ENCODE assay signal across 17 cellular contexts in the genomic region with DNA sequence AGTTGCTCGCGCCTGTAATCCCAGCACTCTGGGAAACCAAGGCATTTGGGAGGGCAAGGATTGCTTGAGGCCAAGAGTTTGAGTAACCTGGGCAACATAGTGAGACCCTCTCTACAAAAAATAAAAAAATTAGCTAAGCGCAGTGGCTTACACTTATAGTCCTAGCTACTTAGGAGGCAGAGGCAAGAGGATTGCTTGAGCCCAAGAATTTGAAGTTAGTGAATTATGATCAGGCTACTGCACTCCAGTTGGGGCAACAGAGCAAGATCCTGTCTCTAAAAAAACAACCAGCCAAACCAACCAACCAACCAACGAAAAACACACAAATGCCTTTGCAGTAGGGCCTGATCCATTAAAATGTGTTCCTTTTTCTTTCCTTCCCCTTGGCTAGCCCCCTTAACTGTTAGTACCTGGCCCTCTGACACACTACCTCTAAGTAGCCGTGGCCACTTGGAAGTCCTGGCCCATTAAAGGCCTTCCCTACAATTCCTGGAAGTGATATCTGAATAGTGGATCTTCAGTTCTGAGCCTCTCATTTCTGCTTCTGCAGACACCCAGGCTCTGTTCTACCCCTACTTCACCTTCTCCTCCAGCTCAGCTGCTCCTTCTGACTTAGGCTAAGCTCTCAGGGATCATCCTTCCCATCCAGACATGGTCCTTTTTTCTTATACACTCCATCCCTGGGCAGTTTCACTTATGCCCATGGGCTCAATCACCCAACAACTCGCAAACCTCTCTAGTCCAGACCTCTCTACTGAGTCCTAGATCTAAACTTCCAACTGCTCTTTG. TPM values are rescaled to one million over a fixed set of nuclear protein-coding genes. Genes with fewer than 3 reads are reported as not detected.
"Had no signal": no experiment of that assay in that cellular context is flagged by ENCODE, and none has a peak within 500 bp of the region (broad histone marks: within the 10 kb centered on the region; RNA-seq: fewer than 3 reads in every experiment).

No MANE protein-coding gene starts in this region.

- ATAC-seq: activated CD8-positive, alpha-beta memory T cell treated with anti-CD3 and anti-CD28 coated beads, Interleukin-2, amount 10 ng/mL, durations not matched to agents 7 days and 5 days; gastrocnemius medialis; heart right ventricle; natural killer cell; stimulated activated naive CD8-positive, alpha-beta T cell treated with anti-CD3 and anti-CD28 coated beads, Interleukin-15, Interleukin-2, amounts not matched to agents 100 U/mL and 50 U/mL, for 24 hours had no signal

- H3K27me3 Mint-ChIP-seq: activated CD4-positive, alpha-beta T cell treated with anti-CD3 and anti-CD28 coated beads, Interleukin-2, amount 10 ng/mL, durations not matched to agents 24 days and 14 days; activated CD8-positive, alpha-beta memory T cell treated with anti-CD3 and anti-CD28 coated beads, Interleukin-2, amount 10 ng/mL, durations not matched to agents 7 days and 5 days had no signal

- H3K4me3 Mint-ChIP-seq: activated CD4-positive, alpha-beta T cell treated with anti-CD3 and anti-CD28 coated beads, Interleukin-2, amount 10 ng/mL, durations not matched to agents 24 days and 14 days; activated CD8-positive, alpha-beta memory T cell treated with anti-CD3 and anti-CD28 coated beads, Interleukin-2, amount 10 ng/mL, durations not matched to agents 7 days and 5 days; natural killer cell had no signal

- H3K27me3 ChIP-seq: adrenal gland, colonic mucosa, gastrocnemius medialis, heart right ventricle, testis had no signal

- H3K27ac ChIP-seq: adrenal gland, colonic mucosa, gastrocnemius medialis, heart right ventricle, testis had no signal

- H3K27ac Mint-ChIP-seq: activated CD4-positive, alpha-beta T cell treated with anti-CD3 and anti-CD28 coated beads, Interleukin-2, amount 10 ng/mL, durations not matched to agents 24 days and 14 days; activated CD8-positive, alpha-beta memory T cell treated with anti-CD3 and anti-CD28 coated beads, Interleukin-2, amount 10 ng/mL, durations not matched to agents 7 days and 5 days had no signal

- H3K9me3 ChIP-seq: adrenal gland, colonic mucosa, gastrocnemius medialis, heart right ventricle, testis had no signal

- DNase-seq: activated CD4-positive, alpha-beta T cell treated with anti-CD3 and anti-CD28 coated beads, Interleukin-2, amount 10 ng/mL, durations not matched to agents 24 days and 14 days; activated CD8-positive, alpha-beta memory T cell treated with anti-CD3 and anti-CD28 coated beads, Interleukin-2, amount 10 ng/mL, durations not matched to agents 7 days and 5 days; activated T-cell treated with anti-CD3 and anti-CD28 coated beads, Interleukin-2, amount 50 U/mL, for 48 hours; adrenal gland; caudate nucleus; colonic mucosa; gastrocnemius medialis; heart right ventricle; natural killer cell; stimulated activated CD4-positive, alpha-beta T cell treated with anti-CD3 and anti-CD28 coated beads, Interleukin-12 subunit alpha, Interleukin-12 subunit beta, amount 100 ng/mL, for 4 hours; stimulated activated naive CD8-positive, alpha-beta T cell treated with anti-CD3 and anti-CD28 coated beads, Interleukin-15, Interleukin-2, amounts not matched to agents 100 U/mL and 50 U/mL, for 24 hours; SW 1271; T-helper 9 cell; testis had no signal

- H3K9me3 Mint-ChIP-seq: activated CD4-positive, alpha-beta T cell treated with anti-CD3 and anti-CD28 coated beads, Interleukin-2, amount 10 ng/mL, durations not matched to agents 24 days and 14 days; natural killer cell had no signal

- H3K36me3 Mint-ChIP-seq: natural killer cell had no signal

RNA-seq across cellular contexts. Expression of a gene that starts 28.9 kb away (rescaled TPM):
- total RNA-seq: activated CD8-positive, alpha-beta memory T cell treated with anti-CD3 and anti-CD28 coated beads, Interleukin-2, amount 10 ng/mL, durations not matched to agents 7 days and 5 days; lung microvascular endothelial cell; osteocyte; pulmonary artery endothelial cell had no signal
